ENCODE assay signal across 1 cellular context in the genomic region with DNA sequence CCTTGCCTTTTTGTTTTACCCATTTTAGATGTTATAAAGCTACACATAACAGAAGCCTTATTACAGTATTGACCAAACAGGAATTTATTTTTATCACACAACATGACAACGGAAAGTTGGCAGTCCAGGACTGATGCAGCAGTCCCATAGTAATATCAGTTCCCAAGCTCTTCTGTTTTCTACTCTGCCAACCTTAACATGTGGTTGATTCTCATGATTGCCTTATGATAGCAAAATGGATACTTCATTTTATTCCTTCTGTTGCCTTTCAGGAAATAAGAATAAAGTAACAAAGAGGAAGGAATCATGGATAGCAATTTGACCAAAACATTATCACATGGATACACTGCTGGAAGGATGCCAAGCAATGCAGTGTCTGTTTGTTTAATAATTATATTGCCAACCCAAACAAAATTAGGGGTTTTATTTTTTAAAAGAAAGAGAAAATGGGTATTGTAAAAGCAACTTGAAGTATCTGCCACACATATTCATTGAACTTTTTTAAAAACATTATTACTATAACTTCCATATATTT.
TF ChIP-seq lines count a peak whose summit lies in the region.

No MANE protein-coding gene starts in this region.

TF ChIP-seq in GM23338, 12 proteins besides CTCF, POLR2A, EP300 and RAD21 (continued from another document):
- TF ChIP-seq, protein P1, sequence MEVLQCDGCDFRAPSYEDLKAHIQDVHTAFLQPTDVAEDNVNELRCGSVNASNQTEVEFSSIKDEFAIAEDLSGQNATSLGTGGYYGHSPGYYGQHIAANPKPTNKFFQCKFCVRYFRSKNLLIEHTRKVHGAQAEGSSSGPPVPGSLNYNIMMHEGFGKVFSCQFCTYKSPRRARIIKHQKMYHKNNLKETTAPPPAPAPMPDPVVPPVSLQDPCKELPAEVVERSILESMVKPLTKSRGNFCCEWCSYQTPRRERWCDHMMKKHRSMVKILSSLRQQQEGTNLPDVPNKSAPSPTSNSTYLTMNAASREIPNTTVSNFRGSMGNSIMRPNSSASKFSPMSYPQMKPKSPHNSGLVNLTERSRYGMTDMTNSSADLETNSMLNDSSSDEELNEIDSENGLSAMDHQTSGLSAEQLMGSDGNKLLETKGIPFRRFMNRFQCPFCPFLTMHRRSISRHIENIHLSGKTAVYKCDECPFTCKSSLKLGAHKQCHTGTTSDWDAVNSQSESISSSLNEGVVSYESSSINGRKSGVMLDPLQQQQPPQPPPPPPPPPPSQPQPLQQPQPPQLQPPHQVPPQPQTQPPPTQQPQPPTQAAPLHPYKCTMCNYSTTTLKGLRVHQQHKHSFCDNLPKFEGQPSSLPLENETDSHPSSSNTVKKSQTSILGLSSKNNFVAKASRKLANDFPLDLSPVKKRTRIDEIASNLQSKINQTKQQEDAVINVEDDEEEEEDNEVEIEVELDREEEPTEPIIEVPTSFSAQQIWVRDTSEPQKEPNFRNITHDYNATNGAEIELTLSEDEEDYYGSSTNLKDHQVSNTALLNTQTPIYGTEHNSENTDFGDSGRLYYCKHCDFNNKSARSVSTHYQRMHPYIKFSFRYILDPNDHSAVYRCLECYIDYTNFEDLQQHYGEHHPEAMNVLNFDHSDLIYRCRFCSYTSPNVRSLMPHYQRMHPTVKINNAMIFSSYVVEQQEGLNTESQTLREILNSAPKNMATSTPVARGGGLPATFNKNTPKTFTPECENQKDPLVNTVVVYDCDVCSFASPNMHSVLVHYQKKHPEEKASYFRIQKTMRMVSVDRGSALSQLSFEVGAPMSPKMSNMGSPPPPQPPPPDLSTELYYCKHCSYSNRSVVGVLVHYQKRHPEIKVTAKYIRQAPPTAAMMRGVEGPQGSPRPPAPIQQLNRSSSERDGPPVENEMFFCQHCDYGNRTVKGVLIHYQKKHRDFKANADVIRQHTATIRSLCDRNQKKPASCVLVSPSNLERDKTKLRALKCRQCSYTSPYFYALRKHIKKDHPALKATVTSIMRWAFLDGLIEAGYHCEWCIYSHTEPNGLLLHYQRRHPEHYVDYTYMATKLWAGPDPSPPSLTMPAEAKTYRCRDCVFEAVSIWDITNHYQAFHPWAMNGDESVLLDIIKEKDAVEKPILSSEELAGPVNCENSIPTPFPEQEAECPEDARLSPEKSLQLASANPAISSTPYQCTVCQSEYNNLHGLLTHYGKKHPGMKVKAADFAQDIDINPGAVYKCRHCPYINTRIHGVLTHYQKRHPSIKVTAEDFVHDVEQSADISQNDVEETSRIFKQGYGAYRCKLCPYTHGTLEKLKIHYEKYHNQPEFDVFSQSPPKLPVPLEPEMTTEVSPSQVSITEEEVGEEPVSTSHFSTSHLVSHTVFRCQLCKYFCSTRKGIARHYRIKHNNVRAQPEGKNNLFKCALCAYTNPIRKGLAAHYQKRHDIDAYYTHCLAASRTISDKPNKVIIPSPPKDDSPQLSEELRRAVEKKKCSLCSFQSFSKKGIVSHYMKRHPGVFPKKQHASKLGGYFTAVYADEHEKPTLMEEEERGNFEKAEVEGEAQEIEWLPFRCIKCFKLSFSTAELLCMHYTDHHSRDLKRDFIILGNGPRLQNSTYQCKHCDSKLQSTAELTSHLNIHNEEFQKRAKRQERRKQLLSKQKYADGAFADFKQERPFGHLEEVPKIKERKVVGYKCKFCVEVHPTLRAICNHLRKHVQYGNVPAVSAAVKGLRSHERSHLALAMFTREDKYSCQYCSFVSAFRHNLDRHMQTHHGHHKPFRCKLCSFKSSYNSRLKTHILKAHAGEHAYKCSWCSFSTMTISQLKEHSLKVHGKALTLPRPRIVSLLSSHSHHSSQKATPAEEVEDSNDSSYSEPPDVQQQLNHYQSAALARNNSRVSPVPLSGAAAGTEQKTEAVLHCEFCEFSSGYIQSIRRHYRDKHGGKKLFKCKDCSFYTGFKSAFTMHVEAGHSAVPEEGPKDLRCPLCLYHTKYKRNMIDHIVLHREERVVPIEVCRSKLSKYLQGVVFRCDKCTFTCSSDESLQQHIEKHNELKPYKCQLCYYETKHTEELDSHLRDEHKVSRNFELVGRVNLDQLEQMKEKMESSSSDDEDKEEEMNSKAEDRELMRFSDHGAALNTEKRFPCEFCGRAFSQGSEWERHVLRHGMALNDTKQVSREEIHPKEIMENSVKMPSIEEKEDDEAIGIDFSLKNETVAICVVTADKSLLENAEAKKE (CRISPR knock-in tag; IDR thresholded peaks at IDR 0.05) = no peak
- TF ChIP-seq STAT1 (IDR thresholded peaks at IDR 0.05; ENCODE audit: unreplicated experiment) (no peak), CREB1 (CRISPR knock-in tag; IDR thresholded peaks at IDR 0.05; ENCODE audit: low read depth) (no peak)
- TF ChIP-seq, protein P2, sequence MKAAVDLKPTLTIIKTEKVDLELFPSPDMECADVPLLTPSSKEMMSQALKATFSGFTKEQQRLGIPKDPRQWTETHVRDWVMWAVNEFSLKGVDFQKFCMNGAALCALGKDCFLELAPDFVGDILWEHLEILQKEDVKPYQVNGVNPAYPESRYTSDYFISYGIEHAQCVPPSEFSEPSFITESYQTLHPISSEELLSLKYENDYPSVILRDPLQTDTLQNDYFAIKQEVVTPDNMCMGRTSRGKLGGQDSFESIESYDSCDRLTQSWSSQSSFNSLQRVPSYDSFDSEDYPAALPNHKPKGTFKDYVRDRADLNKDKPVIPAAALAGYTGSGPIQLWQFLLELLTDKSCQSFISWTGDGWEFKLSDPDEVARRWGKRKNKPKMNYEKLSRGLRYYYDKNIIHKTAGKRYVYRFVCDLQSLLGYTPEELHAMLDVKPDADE (IDR thresholded peaks at IDR 0.05) = no peak
